In the genomic region with DNA sequence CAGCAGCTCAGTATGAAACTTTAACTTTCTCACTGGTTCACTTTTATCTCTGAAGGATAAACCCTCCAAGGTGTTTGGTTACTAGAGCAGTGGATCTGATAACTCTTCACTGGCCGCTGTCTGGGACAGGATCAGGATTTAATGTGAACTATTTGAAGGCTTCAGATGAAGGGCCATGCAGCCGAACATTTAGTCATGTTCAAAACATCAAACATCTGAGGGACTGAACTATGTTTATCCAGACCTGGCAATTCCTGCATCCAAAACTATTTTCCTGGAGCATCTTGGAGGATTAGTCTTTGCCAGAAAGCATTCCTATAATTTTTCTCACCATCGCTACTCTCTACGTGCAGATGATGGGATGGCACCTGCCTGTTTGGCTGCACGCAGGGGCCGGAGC, we compare ENCODE assay signal across 1 cellular context.
TF ChIP-seq lines count a peak whose summit lies in the region.

No MANE protein-coding gene starts in this region.

TF ChIP-seq in H1, 55 proteins besides CTCF, POLR2A, EP300 and RAD21:
- TF ChIP-seq GABPA (IDR thresholded peaks at IDR 0.05; ENCODE audit: borderline replicate concordance, insufficient read depth, low read length) (no peak), RFX5 (IDR thresholded peaks at IDR 0.05; ENCODE audit: borderline replicate concordance, low read depth, low read length) (no peak), KDM4A (IDR thresholded peaks at IDR 0.05; ENCODE audit: low read depth, low read length, severe bottlenecking) (no peak), NANOG (IDR thresholded peaks at IDR 0.05; ENCODE audit: insufficient read depth, low read depth, low read length, poor library complexity, severe bottlenecking) (no peak), BCL11A (IDR thresholded peaks at IDR 0.05; ENCODE audit: low read depth in 2 of 2, low read length in 2 of 2) (no peak), MAFK (IDR thresholded peaks at IDR 0.05; ENCODE audit: low read depth, low read length) (no peak), KDM1A (IDR thresholded peaks at IDR 0.05; ENCODE audit: borderline replicate concordance, low read length) (no peak), SIRT6 (IDR thresholded peaks at IDR 0.05; ENCODE audit: low read length) (no peak), ASH2L (IDR thresholded peaks at IDR 0.05; ENCODE audit: low read length) (no peak), TBP (IDR thresholded peaks at IDR 0.05; ENCODE audit: low read depth, low read length) (no peak), HDAC6 (IDR thresholded peaks at IDR 0.05; ENCODE audit: low read depth, low read length) (no peak), SIN3A (conservative IDR thresholded peaks at IDR 0.05 in 1 of 2, IDR thresholded peaks at IDR 0.05 in 1 of 2; ENCODE audit: low read depth in 1 of 2, low read length in 2 of 2) (no peak), SAP30 (IDR thresholded peaks at IDR 0.05; ENCODE audit: insufficient read depth, insufficient replicate concordance, low read length) (no peak), CTBP2 (IDR thresholded peaks at IDR 0.05; ENCODE audit: borderline replicate concordance, insufficient read depth, insufficient read length, low read length) (no peak), BRCA1 (IDR thresholded peaks at IDR 0.05; ENCODE audit: low read depth, low read length) (no peak), SIX5 (IDR thresholded peaks at IDR 0.05; ENCODE audit: low read depth, low read length) (no peak), BACH1 (IDR thresholded peaks at IDR 0.05; ENCODE audit: low read length) (no peak), YY1 (IDR thresholded peaks at IDR 0.05; ENCODE audit: low read depth, low read length) (no peak)
